14 cellular contexts compared by ENCODE assay signal in the genomic region with DNA sequence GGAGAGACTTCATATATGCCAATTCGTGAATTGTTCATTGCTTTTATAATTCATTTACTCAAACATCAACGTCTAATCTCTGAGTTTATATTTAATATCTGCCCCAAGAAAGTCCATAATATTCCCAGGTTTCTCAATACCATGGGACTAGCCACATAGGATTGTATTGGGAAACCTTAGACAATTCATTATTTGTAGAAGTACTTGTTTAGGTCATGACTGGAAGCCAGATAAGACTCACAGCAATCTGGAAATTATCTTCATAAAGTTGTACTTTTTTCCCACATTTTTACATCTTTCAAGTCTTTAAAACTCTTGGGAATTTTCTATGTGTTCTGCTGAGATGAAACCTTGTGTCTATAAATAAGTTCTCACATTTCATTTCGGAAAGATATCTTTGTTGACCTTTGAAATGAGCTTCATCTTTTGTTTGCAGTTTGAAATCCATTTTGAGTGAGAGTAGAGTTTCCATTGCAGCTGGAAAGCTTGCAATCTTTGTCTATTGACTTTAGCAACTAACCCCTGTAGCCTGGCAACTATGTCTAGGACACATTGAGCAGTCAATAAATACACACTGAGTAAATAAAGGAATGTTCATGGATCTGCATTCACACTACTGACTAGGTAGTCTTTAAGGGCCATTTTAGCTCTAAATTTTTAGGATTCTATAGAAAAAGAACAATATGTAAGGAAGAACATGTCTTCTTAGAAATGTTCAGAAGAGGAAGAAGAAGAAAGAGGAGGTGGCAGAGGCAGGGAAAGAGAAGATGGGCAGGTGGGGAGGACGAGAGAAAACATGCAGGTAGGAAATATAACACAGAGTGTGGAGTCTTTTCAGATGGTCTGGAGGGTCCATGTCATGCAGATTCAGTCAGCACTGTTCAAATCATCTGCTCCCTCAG.
A peak's percentile ranks its signal among the peaks of the same experiment; 100 is the strongest.
DNase-seq lines count a peak whose midpoint lies in the region; ATAC-seq and TF ChIP-seq lines count a peak whose summit lies in the region.
"Had no signal": no experiment of that assay in that cellular context is flagged by ENCODE, and none has a peak within 500 bp of the region (broad histone marks: within the 10 kb centered on the region; RNA-seq: fewer than 3 reads in every experiment).

No MANE protein-coding gene starts in this region.

- no peak overlapping the region for H2BK120ac ChIP-seq in mesenchymal stem cell (ENCODE audit: low read depth, low read length)

- H4K91ac ChIP-seq in mesenchymal stem cell (ENCODE audit: low read length), result no peak overlapping the region

- H3K9me3 Mint-ChIP-seq in Caco-2 (ENCODE audit: unreplicated experiment) (peaks cover 11% of the 10 kb centered on the region), immature natural killer cell (peaks cover 15 to 47% (median 21%) of the 10 kb centered on the region in 6 donors)
- H3K9me3 Mint-ChIP-seq in activated CD8-positive, alpha-beta T cell treated with anti-CD3 and anti-CD28 coated beads for 36 hours, result peaks cover 8% of the 10 kb centered on the region

- H3K27me3 Mint-ChIP-seq in Caco-2 (ENCODE audit: insufficient read depth, unreplicated experiment) (no peaks in the 10 kb centered on the region), immature natural killer cell (ENCODE audit: low read depth in 3 of 3) (peaks cover 0 to 2% (median 0%) of the 10 kb centered on the region in 3 donors)
- H3K27me3 Mint-ChIP-seq in activated CD8-positive, alpha-beta T cell treated with anti-CD3 and anti-CD28 coated beads for 36 hours, result no peaks in the 10 kb centered on the region
- H3K27me3 Mint-ChIP-seq: activated naive CD4-positive, alpha-beta T cell treated with anti-CD3 and anti-CD28 coated beads, Interleukin-2, amount 10 ng/mL, durations not matched to agents 7 days and 5 days had no signal

- H3K4me3 ChIP-seq in Caco-2 (ENCODE audit: low read depth, low read length) (no peak overlapping the region), mesenchymal stem cell (ENCODE audit: insufficient read depth in 1 of 2, low read depth in 1 of 2, low read length in 2 of 2) (no peak overlapping the region), sigmoid colon (no peak overlapping the region)
- H3K4me3 ChIP-seq: esophagus muscularis mucosa had no signal

- H2BK15ac ChIP-seq in mesenchymal stem cell (ENCODE audit: low read depth, poor library complexity, severe bottlenecking), result no peak overlapping the region

- no peak for TF ChIP-seq POLR2A in sigmoid colon (IDR thresholded peaks at IDR 0.05)

- H4K8ac ChIP-seq in mesenchymal stem cell (ENCODE audit: low read length), result no peak overlapping the region

- H3K27ac ChIP-seq in VCaP (peak overlapping the region; percentile 83), mesenchymal stem cell (ENCODE audit: low read length, poor library complexity, severe bottlenecking) (no peak overlapping the region), sigmoid colon (no peak overlapping the region)

- peak overlapping the region in 1 of 2 experiments; percentile 29 for H2BK12ac ChIP-seq in mesenchymal stem cell (ENCODE audit: low read length in 2 of 2)

- H3K36me3 ChIP-seq in Caco-2 (ENCODE audit: control insufficient read depth, insufficient read depth, low read length), result no peaks in the 10 kb centered on the region
- no peaks in the 10 kb centered on the region for H3K36me3 ChIP-seq in mesenchymal stem cell (ENCODE audit: control insufficient read depth in 1 of 2, insufficient read depth in 2 of 2, low read depth in 1 of 2, low read length in 2 of 2)
- H3K36me3 ChIP-seq in sigmoid colon, result no peaks in the 10 kb centered on the region
- H3K36me3 ChIP-seq: esophagus muscularis mucosa had no signal

- H3K36me3 Mint-ChIP-seq in Caco-2 (ENCODE audit: insufficient read depth, unreplicated experiment) (no peaks in the 10 kb centered on the region), immature natural killer cell (no peaks in the 10 kb centered on the region)
- H3K36me3 Mint-ChIP-seq in activated CD8-positive, alpha-beta T cell treated with anti-CD3 and anti-CD28 coated beads for 36 hours (ENCODE audit: low read depth), result no peaks in the 10 kb centered on the region
- H3K36me3 Mint-ChIP-seq: activated naive CD4-positive, alpha-beta T cell treated with anti-CD3 and anti-CD28 coated beads, Interleukin-2, amount 10 ng/mL, durations not matched to agents 7 days and 5 days had no signal

- H3K9me3 ChIP-seq in Caco-2, result no peaks in the 10 kb centered on the region
- peaks cover 8% of the 10 kb centered on the region for H3K9me3 ChIP-seq in mesenchymal stem cell (ENCODE audit: control insufficient read depth, low read length)
- no peaks in the 10 kb centered on the region for H3K9me3 ChIP-seq in sigmoid colon

- H3K4me1 Mint-ChIP-seq in Caco-2 (ENCODE audit: low read depth, unreplicated experiment) (peaks cover 17% of the 10 kb centered on the region), immature natural killer cell (no peaks in the 10 kb centered on the region)
- no peaks in the 10 kb centered on the region for H3K4me1 Mint-ChIP-seq in activated CD8-positive, alpha-beta T cell treated with anti-CD3 and anti-CD28 coated beads for 36 hours (ENCODE audit: low read depth)
- H3K4me1 Mint-ChIP-seq: activated naive CD4-positive, alpha-beta T cell treated with anti-CD3 and anti-CD28 coated beads, Interleukin-2, amount 10 ng/mL, durations not matched to agents 7 days and 5 days had no signal

- intact Hi-C loops in Caco-2 (cut with micrococcal nuclease; ENCODE audit: unreplicated experiment), result loop anchor here (1.0 to 2.0 kb wide), 2 partner anchors 155 to 353 kb away; a partner anchor contains a TSS
- intact Hi-C loops in sigmoid colon (cut with DNase I), result no loop called here
- intact Hi-C loops in activated CD8-positive, alpha-beta T cell treated with anti-CD3 and anti-CD28 coated beads for 36 hours (cut with micrococcal nuclease), result no loop called here

- POLR2A ChIA-PET in Caco-2 (lab: Charles Lee), result no interaction called here
- POLR2A ChIA-PET in activated CD8-positive, alpha-beta T cell treated with anti-CD3 and anti-CD28 coated beads for 36 hours (lab: Charles Lee), result no interaction called here

- TF ChIP-seq EP300 in sigmoid colon (IDR thresholded peaks at IDR 0.05), result no peak

- peak overlapping the region in 1 of 2 experiments; percentile 26 for H3K18ac ChIP-seq in mesenchymal stem cell (ENCODE audit: low read depth in 1 of 2, low read length in 2 of 2)

- H3K14ac ChIP-seq in mesenchymal stem cell (ENCODE audit: low read length in 2 of 2), result no peak overlapping the region

- peaks cover 19% of the 10 kb centered on the region for H3K4me1 ChIP-seq in Caco-2
- H3K4me1 ChIP-seq in mesenchymal stem cell (ENCODE audit: control insufficient read depth, insufficient read depth, low read depth, low read length), result peaks cover 3% of the 10 kb centered on the region
- peaks cover 0 to 23% (median 7%) of the 10 kb centered on the region in 4 donors for H3K4me1 ChIP-seq in sigmoid colon

- H3K79me1 ChIP-seq in mesenchymal stem cell (replicated peaks; ENCODE audit: low read length, poor library complexity, severe bottlenecking), result no peaks in the 10 kb centered on the region

- H2AFZ ChIP-seq in mesenchymal stem cell (ENCODE audit: low read depth, low read length), result no peak overlapping the region

- BruUV-seq in Caco-2 (replicated peaks; lab: Mats Ljungman, UMichigan), result no TSS peak

- H3K27ac Mint-ChIP-seq in Caco-2 (ENCODE audit: unreplicated experiment), result peak overlapping the region; percentile 91
- H3K27ac Mint-ChIP-seq in immature natural killer cell, result no peak overlapping the region
- no peak overlapping the region for H3K27ac Mint-ChIP-seq in activated CD8-positive, alpha-beta T cell treated with anti-CD3 and anti-CD28 coated beads for 36 hours
- H3K27ac Mint-ChIP-seq: activated naive CD4-positive, alpha-beta T cell treated with anti-CD3 and anti-CD28 coated beads, Interleukin-2, amount 10 ng/mL, durations not matched to agents 7 days and 5 days had no signal

- 94% methylated on average over 3 of the region's 4 CpGs for WGBS in mesenchymal stem cell
- WGBS in sigmoid colon, 2 donors, result 16 to 55% methylated on average over 4 of the region's 4 CpGs

- H2BK5ac ChIP-seq in mesenchymal stem cell (ENCODE audit: low read depth, low read length, poor library complexity, severe bottlenecking), result no peak overlapping the region

- TF ChIP-seq CTCF in Caco-2 (IDR thresholded peaks at IDR 0.05; ENCODE audit: insufficient read depth in 1 of 2, low read depth in 1 of 2, low read length in 1 of 2, severe bottlenecking in 1 of 2, unreplicated experiment in 1 of 2), result no peak
- no peak for TF ChIP-seq CTCF in VCaP (conservative IDR thresholded peaks at IDR 0.05)
- no peak for TF ChIP-seq CTCF in sigmoid colon (IDR thresholded peaks at IDR 0.05)
- no peak for TF ChIP-seq CTCF in activated CD8-positive, alpha-beta T cell treated with anti-CD3 and anti-CD28 coated beads for 36 hours (IDR thresholded peaks at IDR 0.05)

- H3K4me3 Mint-ChIP-seq in Caco-2 (ENCODE audit: unreplicated experiment) (peak overlapping the region; percentile 6), immature natural killer cell (no peak overlapping the region)
- no peak overlapping the region for H3K4me3 Mint-ChIP-seq in activated CD8-positive, alpha-beta T cell treated with anti-CD3 and anti-CD28 coated beads for 36 hours
- H3K4me3 Mint-ChIP-seq: activated naive CD4-positive, alpha-beta T cell treated with anti-CD3 and anti-CD28 coated beads, Interleukin-2, amount 10 ng/mL, durations not matched to agents 7 days and 5 days had no signal

- no peak overlapping the region for H3K9ac ChIP-seq in mesenchymal stem cell (ENCODE audit: low read length)

- peak; percentile 38 to 72 for DNase-seq in Caco-2
- DNase-seq in NCI-H146 treated with DMSO at 0.1 percent for 48 hours (lab: John Stamatoyannopoulos, UW; ENCODE audit: unreplicated experiment), result peak; percentile 96
- peak; percentile 78 for DNase-seq in mesenchymal stem cell
- DNase-seq in immature natural killer cell, result no peak
- DNase-seq in sigmoid colon, result no peak
- no peak for DNase-seq in activated CD8-positive, alpha-beta T cell treated with anti-CD3 and anti-CD28 coated beads for 36 hours
- DNase-seq in DMS79 treated with DMSO at 0.1 percent for 48 hours (lab: John Stamatoyannopoulos, UW), result no peak
- DNase-seq: activated naive CD4-positive, alpha-beta T cell treated with anti-CD3 and anti-CD28 coated beads, Interleukin-2, amount 10 ng/mL, durations not matched to agents 7 days and 5 days; NCI-H1694 treated with DMSO at 0.1 percent for 48 hours; T1000 had no signal

- CTCF ChIA-PET in Caco-2 (lab: Charles Lee), result no interaction called here
- CTCF ChIA-PET in activated CD8-positive, alpha-beta T cell treated with anti-CD3 and anti-CD28 coated beads for 36 hours (lab: Charles Lee), result no interaction called here

- no peak overlapping the region for H3K4ac ChIP-seq in mesenchymal stem cell (ENCODE audit: low read depth in 1 of 2, low read length in 2 of 2)

- H3K4me2 ChIP-seq in mesenchymal stem cell (ENCODE audit: low read length, poor library complexity, severe bottlenecking), result no peak overlapping the region

- no peak overlapping the region for H2AK5ac ChIP-seq in mesenchymal stem cell (ENCODE audit: low read length, severe bottlenecking)

- ATAC-seq in activated CD8-positive, alpha-beta T cell treated with anti-CD3 and anti-CD28 coated beads for 36 hours, result no peak
- ATAC-seq: HCT116, sciatic nerve had no signal

- H3K23ac ChIP-seq in mesenchymal stem cell (ENCODE audit: low read length in 2 of 2), result no peak overlapping the region

- no peaks in the 10 kb centered on the region for H3K27me3 ChIP-seq in Caco-2 (replicated peaks; ENCODE audit: control insufficient read depth, insufficient read depth, low read length)
- H3K27me3 ChIP-seq in mesenchymal stem cell (ENCODE audit: control insufficient read depth in 1 of 2, insufficient read depth in 1 of 2, low read length in 2 of 2), result no peaks in the 10 kb centered on the region
- H3K27me3 ChIP-seq in sigmoid colon, result no peaks in the 10 kb centered on the region
- H3K27me3 ChIP-seq: esophagus muscularis mucosa had no signal

Comparison
In these comparisons a context has a peak if more than half of its experiments do, and no peak if none do; other contexts are left out.
1. DNase-seq: peak in Caco-2 (2 of 2), NCI-H146 treated with DMSO at 0.1 percent for 48 hours (single experiment) and mesenchymal stem cell (single experiment); none in immature natural killer cell (0 of 3), sigmoid colon (single experiment), activated CD8-positive, alpha-beta T cell treated with anti-CD3 and anti-CD28 coated beads for 36 hours (single experiment) and DMS79 treated with DMSO at 0.1 percent for 48 hours (single experiment).